Comparison of ENCODE assay signal across 11 cellular contexts in genomic region chr3:194355379-194355778, GRCh38. TPM values are rescaled to one million over a fixed set of nuclear protein-coding genes. Genes with fewer than 3 reads are reported as not detected.
"Had no signal": no experiment of that assay in that cellular context is flagged by ENCODE, and none has a peak within 500 bp of the region (broad histone marks: within the 10 kb centered on the region; RNA-seq: fewer than 3 reads in every experiment).

No MANE protein-coding gene starts in this region.

- H3K36me3 ChIP-seq: HAP-1 had no signal

- H3K4me3 ChIP-seq: GM23338, HAP-1 had no signal

- ATAC-seq: GM23338, HCT116 had no signal

- H3K27ac ChIP-seq: KMS-11 had no signal

- H3K9ac ChIP-seq: KMS-11 had no signal

- H3K9me3 ChIP-seq: HAP-1 had no signal

- DNase-seq: H7, HFFc6, IMR-90, Karpas-422, KBM-7 had no signal

- H3K4me1 ChIP-seq: HAP-1 had no signal

- H3K4me2 ChIP-seq: GM23338, KMS-11 had no signal

RNA-seq across cellular contexts. Expression of gene CPN2, which starts 4.3 kb away (rescaled TPM):
- total RNA-seq: H1, HT-29, IMR-90 had no signal

RNA-seq across cellular contexts. Expression of gene LRRC15, which starts 14.2 kb away (rescaled TPM):
- total RNA-seq: HT-29 had no signal

RNA-seq across cellular contexts. Expression of gene GP5, which starts 43.7 kb away (rescaled TPM):
- total RNA-seq: H7, HT-29 had no signal
